In the genomic region with DNA sequence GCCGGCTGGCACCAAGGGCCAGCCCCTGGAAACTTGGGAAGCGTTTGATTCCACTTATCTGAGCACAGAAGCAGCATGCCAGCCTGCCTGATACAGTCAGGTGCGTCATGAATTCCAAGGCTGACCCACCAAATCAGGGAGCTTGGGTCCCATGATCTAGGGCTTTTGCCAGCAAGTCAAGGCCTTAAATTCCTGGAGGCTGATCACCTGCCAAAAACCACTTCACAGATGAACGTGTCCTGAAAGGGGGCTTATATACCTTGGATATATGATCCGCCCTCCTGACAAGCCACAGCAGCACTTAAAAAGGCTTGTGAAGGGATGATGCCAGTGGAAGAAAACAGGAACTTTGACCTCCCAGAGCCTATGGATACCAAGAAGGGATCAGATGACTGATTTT, we compare ENCODE assay signal across 20 cellular contexts. TPM values are rescaled to one million over a fixed set of nuclear protein-coding genes. Genes with fewer than 3 reads are reported as not detected.
"Had no signal": no experiment of that assay in that cellular context is flagged by ENCODE, and none has a peak within 500 bp of the region (broad histone marks: within the 10 kb centered on the region; RNA-seq: fewer than 3 reads in every experiment).

No MANE protein-coding gene starts in this region.

- H3K4me3 ChIP-seq: lung, tibial nerve, vagina had no signal

- H3K27ac ChIP-seq: brain microvascular endothelial cell, foreskin keratinocyte, tibial nerve, vagina had no signal

- ATAC-seq: activated CD8-positive, alpha-beta T cell treated with anti-CD3 and anti-CD28 coated beads for 36 hours; activated naive CD4-positive, alpha-beta T cell treated with anti-CD3 and anti-CD28 coated beads, Interleukin-2, amount 50 U/mL, for 72 hours; activated T-cell treated with anti-CD3 and anti-CD28 coated beads, Interleukin-2, amount 50 U/mL, for 72 hours; effector memory CD8-positive, alpha-beta T cell; foreskin keratinocyte; stimulated activated naive B cell treated with anti-CD40 and anti-IgM and Interleukin-4, amounts not matched to agents 10 μg/mL and 1 μg/mL and 100 μg/mL, for 72 hours had no signal

- DNase-seq: activated CD4-positive, alpha-beta T cell treated with anti-CD3 and anti-CD28 coated beads for 4 hours; activated CD8-positive, alpha-beta memory T cell treated with anti-CD3 and anti-CD28 coated beads, Interleukin-2, amount 50 U/mL, for 48 hours; activated CD8-positive, alpha-beta T cell treated with anti-CD3 and anti-CD28 coated beads for 36 hours; activated gamma-delta T cell; activated T-cell treated with anti-CD3 and anti-CD28 coated beads, Interleukin-2, amount 50 U/mL, for 72 hours; amniotic stem cell; brain microvascular endothelial cell; cerebellar nuclear complex; effector memory CD8-positive, alpha-beta T cell; foreskin keratinocyte; glutamatergic neuron; hypothalamus; kidney glomerular epithelial cell; stimulated activated CD4-positive, alpha-beta T cell treated with anti-CD3 and anti-CD28 coated beads, Interleukin-2, amount 100 ng/mL, for 48 hours; stimulated activated naive B cell treated with anti-CD40 and anti-IgM and Interleukin-4, amounts not matched to agents 10 μg/mL and 1 μg/mL and 100 μg/mL, for 72 hours had no signal

- H3K9me3 ChIP-seq: tibial nerve, vagina had no signal

- H3K4me1 ChIP-seq: vagina had no signal

- H3K36me3 ChIP-seq: brain microvascular endothelial cell, tibial nerve, vagina had no signal

- H3K27me3 ChIP-seq: vagina had no signal

RNA-seq across cellular contexts. Expression of gene CLIC6, which starts 24.0 kb away (rescaled TPM):
- total RNA-seq: pulmonary artery endothelial cell had no signal
